In genomic region chr11:14107071-14107470, GRCh38 we compare ENCODE assay signal across 21 cellular contexts.
"Had no signal": no experiment of that assay in that cellular context is flagged by ENCODE, and none has a peak within 500 bp of the region (broad histone marks: within the 10 kb centered on the region; RNA-seq: fewer than 3 reads in every experiment).

No MANE protein-coding gene starts in this region.

- H3K36me3 Mint-ChIP-seq: natural killer cell treated with Interleukin-12 subunit alpha and Interleukin-12 subunit beta and Interleukin-15 and Interleukin-18, amount 100 ng/mL, for 72 hours; type B pancreatic cell had no signal

- H3K9me3 ChIP-seq: esophagus muscularis mucosa, gastroesophageal sphincter, sigmoid colon, suprapubic skin, thyroid gland had no signal

- H3K27me3 ChIP-seq: dorsolateral prefrontal cortex, esophagus muscularis mucosa, gastroesophageal sphincter, sigmoid colon, suprapubic skin, thyroid gland had no signal

- DNase-seq: cortex of kidney; dorsolateral prefrontal cortex; effector memory CD4-positive, alpha-beta T cell; foreskin fibroblast; glutamatergic neuron; left colon; left ventricle myocardium superior; mesenchymal stem cell; midbrain; posterior cingulate gyrus; sigmoid colon; stimulated activated naive CD4-positive, alpha-beta T cell treated with Interleukin-2 at 50 U/mL for 16 hours; thyroid gland had no signal

- H3K27ac ChIP-seq: epithelial cell of prostate, esophagus muscularis mucosa, gastroesophageal sphincter, sigmoid colon, skin epidermis, suprapubic skin, thyroid gland had no signal

- ATAC-seq: gastroesophageal sphincter; left colon; left ventricle myocardium superior; natural killer cell treated with Interleukin-12 subunit alpha and Interleukin-12 subunit beta and Interleukin-15 and Interleukin-18, amount 100 ng/mL, for 72 hours had no signal

- H3K4me3 Mint-ChIP-seq: natural killer cell treated with Interleukin-12 subunit alpha and Interleukin-12 subunit beta and Interleukin-15 and Interleukin-18, amount 100 ng/mL, for 72 hours; type B pancreatic cell had no signal

- H3K4me1 ChIP-seq: suprapubic skin, thyroid gland had no signal

- H3K9me3 Mint-ChIP-seq: natural killer cell treated with Interleukin-12 subunit alpha and Interleukin-12 subunit beta and Interleukin-15 and Interleukin-18, amount 100 ng/mL, for 72 hours; type B pancreatic cell had no signal

- H3K27ac Mint-ChIP-seq: natural killer cell treated with Interleukin-12 subunit alpha and Interleukin-12 subunit beta and Interleukin-15 and Interleukin-18, amount 100 ng/mL, for 72 hours; type B pancreatic cell had no signal

- H3K36me3 ChIP-seq: esophagus muscularis mucosa, gastroesophageal sphincter, sigmoid colon, suprapubic skin, thyroid gland had no signal

- H3K4me3 ChIP-seq: dorsolateral prefrontal cortex, esophagus muscularis mucosa, gastroesophageal sphincter, lung, sigmoid colon, skin epidermis, suprapubic skin, thyroid gland had no signal
